24 cellular contexts compared by ENCODE assay signal in genomic region chr3:126485131-126485530, GRCh38. TPM values are rescaled to one million over a fixed set of nuclear protein-coding genes. Genes with fewer than 3 reads are reported as not detected.
"Had no signal": no experiment of that assay in that cellular context is flagged by ENCODE, and none has a peak within 500 bp of the region (broad histone marks: within the 10 kb centered on the region; RNA-seq: fewer than 3 reads in every experiment).

No MANE protein-coding gene starts in this region.

- H3K4me3 ChIP-seq: ascending aorta, lower lobe of right lung, thyroid gland, uterus had no signal

- H3K4me1 ChIP-seq: lower lobe of right lung, thyroid gland, uterus had no signal

- DNase-seq: activated CD4-positive, alpha-beta T cell treated with anti-CD3 and anti-CD28 coated beads for 1 hour; activated CD8-positive, alpha-beta memory T cell treated with anti-CD3 and anti-CD28 coated beads for 24 hours; activated effector memory CD4-positive, alpha-beta T cell treated with anti-CD3 and anti-CD28 coated beads, Interleukin-2, amount 50 U/mL, for 16 hours; activated T-cell treated with anti-CD3 and anti-CD28 coated beads, Interleukin-2, amount 50 U/mL, for 72 hours; cortex of kidney; head of caudate nucleus; left colon; natural killer cell; nucleus accumbens; stimulated activated CD4-positive, alpha-beta T cell treated with anti-CD3 and anti-CD28 coated beads, Interleukin-2, amount 100 ng/mL, for 24 hours; stimulated activated naive CD4-positive, alpha-beta T cell treated with Interleukin-2 at 50 U/mL for 16 hours; thyroid gland; uterus had no signal

- H3K27ac ChIP-seq: ascending aorta, lower lobe of right lung, thyroid gland, uterus had no signal

- H3K36me3 Mint-ChIP-seq: activated naive CD4-positive, alpha-beta T cell treated with anti-CD3 and anti-CD28 coated beads, Interleukin-2, amount 50 U/mL, for 24 hours; natural killer cell had no signal

- H3K9me3 Mint-ChIP-seq: activated naive CD4-positive, alpha-beta T cell treated with anti-CD3 and anti-CD28 coated beads, Interleukin-2, amount 50 U/mL, for 24 hours; activated T-cell treated with anti-CD3 and anti-CD28 coated beads, Interleukin-2, amount 50 U/mL, for 72 hours; central memory CD8-positive, alpha-beta T cell; natural killer cell; T-helper 1 cell treated with Interleukin-12 subunit alpha and Interleukin-12 subunit beta and Interleukin-4 antibody, amounts not matched to agents 30 μg/mL and 1 μg/mL, for 36 hours had no signal

- H3K9me3 ChIP-seq: ascending aorta, lower lobe of right lung, thyroid gland, uterus had no signal

- ATAC-seq: activated T-cell treated with anti-CD3 and anti-CD28 coated beads, Interleukin-2, amount 50 U/mL, for 72 hours; left colon; lower lobe of right lung; natural killer cell had no signal

- H3K4me3 Mint-ChIP-seq: activated naive CD4-positive, alpha-beta T cell treated with anti-CD3 and anti-CD28 coated beads, Interleukin-2, amount 50 U/mL, for 24 hours; activated T-cell treated with anti-CD3 and anti-CD28 coated beads, Interleukin-2, amount 50 U/mL, for 72 hours; central memory CD8-positive, alpha-beta T cell; natural killer cell; T-helper 1 cell treated with Interleukin-12 subunit alpha and Interleukin-12 subunit beta and Interleukin-4 antibody, amounts not matched to agents 30 μg/mL and 1 μg/mL, for 36 hours had no signal

- H3K27me3 ChIP-seq: ascending aorta, thyroid gland, uterus had no signal

- H3K36me3 ChIP-seq: ascending aorta, lower lobe of right lung, thyroid gland, uterus had no signal

- H3K27me3 Mint-ChIP-seq: activated naive CD4-positive, alpha-beta T cell treated with anti-CD3 and anti-CD28 coated beads, Interleukin-2, amount 50 U/mL, for 24 hours; central memory CD8-positive, alpha-beta T cell had no signal

- H3K27ac Mint-ChIP-seq: activated naive CD4-positive, alpha-beta T cell treated with anti-CD3 and anti-CD28 coated beads, Interleukin-2, amount 50 U/mL, for 24 hours; activated T-cell treated with anti-CD3 and anti-CD28 coated beads, Interleukin-2, amount 50 U/mL, for 72 hours; natural killer cell; T-helper 1 cell treated with Interleukin-12 subunit alpha and Interleukin-12 subunit beta and Interleukin-4 antibody, amounts not matched to agents 30 μg/mL and 1 μg/mL, for 36 hours had no signal

RNA-seq across cellular contexts. Expression of gene UROC1, which starts 32.4 kb away (rescaled TPM):
- total RNA-seq: activated T-cell treated with anti-CD3 and anti-CD28 coated beads, Interleukin-2, amount 50 U/mL, for 72 hours; ascending aorta; frontal cortex; left colon; lower lobe of right lung; mesenteric fat pad; natural killer cell; renal cortical epithelial cell; subcutaneous adipose tissue; thyroid gland had no signal
- polyA plus RNA-seq: adipose tissue, esophagus had no signal

RNA-seq across cellular contexts. Expression of gene CHST13, which starts 38.8 kb away (rescaled TPM):
- total RNA-seq: activated T-cell treated with anti-CD3 and anti-CD28 coated beads, Interleukin-2, amount 50 U/mL, for 72 hours; ascending aorta had no signal
